Comparison of ENCODE assay signal across 8 cellular contexts in genomic region chrX:15673970-15674369, GRCh38. TPM values are rescaled to one million over a fixed set of nuclear protein-coding genes. Genes with fewer than 3 reads are reported as not detected.
A peak's percentile ranks its signal among the peaks of the same experiment; 100 is the strongest.
DNase-seq lines count a peak whose midpoint lies in the region; ATAC-seq and TF ChIP-seq lines count a peak whose summit lies in the region.

No MANE protein-coding gene starts in this region.

- 54% methylated on average over 3 of the region's 3 CpGs for WGBS in right cardiac atrium

- H3K4me1 Mint-ChIP-seq in T-cell = peaks cover 0 to 17% (median 2%) of the 10 kb centered on the region in 3 donors

- H3F3A ChIP-seq in SU-DHL-6 (ENCODE audit: insufficient read depth) = no peaks in the 10 kb centered on the region; the same call in 1 of the 2 replicates

- no peaks in the 10 kb centered on the region for H3K4me1 ChIP-seq in right cardiac atrium (ENCODE audit: control insufficient read depth, insufficient read depth, low read length)
- peaks cover 14% of the 10 kb centered on the region for H3K4me1 ChIP-seq in skeletal muscle satellite cell (ENCODE audit: control insufficient read depth, insufficient read depth, low read length)

- peak overlapping the region; percentile 93 for H2AFZ ChIP-seq in SU-DHL-6 (ENCODE audit: low read depth, low read length, severe bottlenecking)

- H3K9me3 Mint-ChIP-seq in T-cell = no peaks in the 10 kb centered on the region

- no peaks in the 10 kb centered on the region for H4K20me1 ChIP-seq in SU-DHL-6 (ENCODE audit: low read depth, low read length)

- H3K79me2 ChIP-seq in SU-DHL-6 (ENCODE audit: insufficient read depth, low read length) = peaks cover 32% of the 10 kb centered on the region

- H3K27ac ChIP-seq in SU-DHL-6 (ENCODE audit: low read depth, low read length) (no peak overlapping the region), right cardiac atrium (ENCODE audit: low read length) (peak overlapping the region; percentile 90)

- H3K27me3 Mint-ChIP-seq in T-cell = peaks cover 2 to 5% of the 10 kb centered on the region in 2 donors

- H3K4me3 ChIP-seq in GM06990 (replicated peaks; ENCODE audit: low read depth, low read length) (peak overlapping the region; percentile 88), SU-DHL-6 (ENCODE audit: insufficient read depth, low read length, poor library complexity, severe bottlenecking) (peak overlapping the region; percentile 89), right cardiac atrium (ENCODE audit: low read length) (peak overlapping the region; percentile 51), skeletal muscle satellite cell (ENCODE audit: low read length) (peak overlapping the region; percentile 99)

- CTCF ChIA-PET in T-cell (lab: Charles Lee) = interaction anchor here in 1 of 2 donors (1.1 kb wide), 1 partner anchor 118 kb away, joined by 5 read pairs; no protein-coding TSS in a partner anchor

- no peaks in the 10 kb centered on the region for H3K27me3 ChIP-seq in GM06990 (replicated peaks; ENCODE audit: control insufficient read depth, insufficient read depth, low read length)
- H3K27me3 ChIP-seq in SU-DHL-6 (ENCODE audit: low read length) = no peaks in the 10 kb centered on the region
- no peaks in the 10 kb centered on the region for H3K27me3 ChIP-seq in right cardiac atrium (ENCODE audit: control insufficient read depth, insufficient read depth)
- peaks cover 14% of the 10 kb centered on the region for H3K27me3 ChIP-seq in skeletal muscle satellite cell (ENCODE audit: control insufficient read depth, insufficient read depth, low read length)

- POLR2A ChIA-PET in T-cell (lab: Charles Lee) = interaction anchor here in 1 of 2 donors (0.6 kb wide), 1 partner anchor 101 kb away, joined by 3 read pairs; no protein-coding TSS in a partner anchor

- H3K9me3 ChIP-seq in SU-DHL-6 (ENCODE audit: insufficient read depth, low read length) = no peaks in the 10 kb centered on the region
- H3K9me3 ChIP-seq in right cardiac atrium (ENCODE audit: control insufficient read depth, low read length) = no peaks in the 10 kb centered on the region
- H3K9me3 ChIP-seq in skeletal muscle satellite cell (replicated peaks; ENCODE audit: low read length) = no peaks in the 10 kb centered on the region

- no peaks in the 10 kb centered on the region for H3K9me2 ChIP-seq in SU-DHL-6 (replicated peaks; ENCODE audit: insufficient read depth, low read length)

- no peak for DNase-seq in GM06990 (ENCODE audit: extremely low read depth, insufficient read length)
- DNase-seq in right cardiac atrium = no peak
- no peak for DNase-seq in GM19238 (ENCODE audit: insufficient read length, low spot score)
- no peak for DNase-seq in T-cell
- no peak for DNase-seq in stimulated activated CD4-positive, alpha-beta T cell treated with anti-CD3 and anti-CD28 coated beads, Interleukin-2, amount 100 ng/mL, for 24 hours
- no peak for DNase-seq in stimulated activated CD4-positive, alpha-beta T cell treated with anti-CD3 and anti-CD28 coated beads, Interleukin-4, amount 100 ng/mL, for 1 hour

- no peaks in the 10 kb centered on the region for H3K36me3 Mint-ChIP-seq in T-cell

- intact Hi-C loops in right cardiac atrium (cut with DNase I) = no loop called here

- no peak for TF ChIP-seq CTCF in GM06990 (IDR thresholded peaks at IDR 0.05; ENCODE audit: insufficient read depth, low read length, poor library complexity, severe bottlenecking)
- no peak for TF ChIP-seq CTCF in SU-DHL-6 (IDR thresholded peaks at IDR 0.05; ENCODE audit: insufficient read depth, low read length, poor library complexity, severe bottlenecking)

- no peak for ATAC-seq in right cardiac atrium
- ATAC-seq in T-cell (replicated peaks in 1 of 4) = no peak

- H3K9ac ChIP-seq in SU-DHL-6 (ENCODE audit: low read length) (peak overlapping the region; percentile 87), skeletal muscle satellite cell (ENCODE audit: low read depth, low read length) (peak overlapping the region; percentile 98)

- no peaks in the 10 kb centered on the region for H3K36me3 ChIP-seq in GM06990 (ENCODE audit: control insufficient read depth, insufficient read depth, low read length)
- no peaks in the 10 kb centered on the region for H3K36me3 ChIP-seq in SU-DHL-6 (ENCODE audit: low read length)
- H3K36me3 ChIP-seq in skeletal muscle satellite cell (ENCODE audit: insufficient read depth, low read length) = peaks cover 4% of the 10 kb centered on the region

- H3K27ac Mint-ChIP-seq in T-cell = no peak overlapping the region

- no peak overlapping the region for H3K4me3 Mint-ChIP-seq in T-cell

- peak overlapping the region; percentile 96 for H3K4me2 ChIP-seq in SU-DHL-6 (ENCODE audit: low read depth, low read length, poor library complexity, severe bottlenecking)
- H3K4me2 ChIP-seq in skeletal muscle satellite cell (ENCODE audit: low read length) = peak overlapping the region; percentile 88

RNA-seq across cellular contexts. Expression of gene CLTRN, which starts 9.4 kb away (rescaled TPM):
- total RNA-seq in right cardiac atrium = under 1 TPM in 3 of 4 donors, not detected in 1; 0.29 to 0.97 (median 0.36) TPM
- polyA plus RNA-seq in right cardiac atrium = 1.1 TPM
- not detected in 2 replicates for total RNA-seq in skeletal muscle satellite cell (2012; rRNA removed)
- total RNA-seq in T-cell = under 1 TPM; 0.38 to 0.79 (median 0.45) TPM
